ENCODE assay signal across 1 cellular context in genomic region chr5:143111799-143112198, GRCh38.
TF ChIP-seq lines count a peak whose summit lies in the region.

No MANE protein-coding gene starts in this region.

TF ChIP-seq in H1, 55 proteins besides CTCF, POLR2A, EP300 and RAD21:
- TF ChIP-seq KDM4A (IDR thresholded peaks at IDR 0.05; ENCODE audit: low read depth, low read length, severe bottlenecking) (no peak), KDM1A (IDR thresholded peaks at IDR 0.05; ENCODE audit: borderline replicate concordance, low read length) (no peak), CBX5 (IDR thresholded peaks at IDR 0.05; ENCODE audit: low read depth, low read length) (no peak), TCF12 (IDR thresholded peaks at IDR 0.05; ENCODE audit: low read depth, low read length) (no peak), ATF3 (IDR thresholded peaks at IDR 0.05; ENCODE audit: insufficient read depth, low read depth, low read length) (no peak), HDAC2 (IDR thresholded peaks at IDR 0.05; ENCODE audit: borderline replicate concordance in 1 of 2, low read depth in 2 of 2, low read length in 2 of 2) (no peak), RXRA (IDR thresholded peaks at IDR 0.05; ENCODE audit: insufficient read depth, low read depth, low read length) (no peak), RFX5 (IDR thresholded peaks at IDR 0.05; ENCODE audit: borderline replicate concordance, low read depth, low read length) (no peak), BRCA1 (IDR thresholded peaks at IDR 0.05; ENCODE audit: low read depth, low read length) (no peak), ZNF274 (IDR thresholded peaks at IDR 0.05; ENCODE audit: borderline replicate concordance, extremely low read depth, low read length) (no peak), SIRT6 (IDR thresholded peaks at IDR 0.05; ENCODE audit: low read length) (no peak), GTF2F1 (IDR thresholded peaks at IDR 0.05; ENCODE audit: borderline replicate concordance, low read depth, low read length) (no peak), ASH2L (IDR thresholded peaks at IDR 0.05; ENCODE audit: low read length) (no peak), SRF (IDR thresholded peaks at IDR 0.05; ENCODE audit: low read depth, low read length) (no peak), BCL11A (IDR thresholded peaks at IDR 0.05; ENCODE audit: low read depth in 2 of 2, low read length in 2 of 2) (no peak), NANOG (IDR thresholded peaks at IDR 0.05; ENCODE audit: insufficient read depth, low read depth, low read length, poor library complexity, severe bottlenecking) (no peak), JUN (IDR thresholded peaks at IDR 0.05; ENCODE audit: low read depth, low read length) (no peak), CREB1 (IDR thresholded peaks at IDR 0.05) (no peak)
- TF ChIP-seq, protein P1, sequence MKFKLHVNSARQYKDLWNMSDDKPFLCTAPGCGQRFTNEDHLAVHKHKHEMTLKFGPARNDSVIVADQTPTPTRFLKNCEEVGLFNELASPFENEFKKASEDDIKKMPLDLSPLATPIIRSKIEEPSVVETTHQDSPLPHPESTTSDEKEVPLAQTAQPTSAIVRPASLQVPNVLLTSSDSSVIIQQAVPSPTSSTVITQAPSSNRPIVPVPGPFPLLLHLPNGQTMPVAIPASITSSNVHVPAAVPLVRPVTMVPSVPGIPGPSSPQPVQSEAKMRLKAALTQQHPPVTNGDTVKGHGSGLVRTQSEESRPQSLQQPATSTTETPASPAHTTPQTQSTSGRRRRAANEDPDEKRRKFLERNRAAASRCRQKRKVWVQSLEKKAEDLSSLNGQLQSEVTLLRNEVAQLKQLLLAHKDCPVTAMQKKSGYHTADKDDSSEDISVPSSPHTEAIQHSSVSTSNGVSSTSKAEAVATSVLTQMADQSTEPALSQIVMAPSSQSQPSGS (IDR thresholded peaks at IDR 0.05; ENCODE audit: low read length) = no peak
